9 cellular contexts compared by ENCODE assay signal in the genomic region with DNA sequence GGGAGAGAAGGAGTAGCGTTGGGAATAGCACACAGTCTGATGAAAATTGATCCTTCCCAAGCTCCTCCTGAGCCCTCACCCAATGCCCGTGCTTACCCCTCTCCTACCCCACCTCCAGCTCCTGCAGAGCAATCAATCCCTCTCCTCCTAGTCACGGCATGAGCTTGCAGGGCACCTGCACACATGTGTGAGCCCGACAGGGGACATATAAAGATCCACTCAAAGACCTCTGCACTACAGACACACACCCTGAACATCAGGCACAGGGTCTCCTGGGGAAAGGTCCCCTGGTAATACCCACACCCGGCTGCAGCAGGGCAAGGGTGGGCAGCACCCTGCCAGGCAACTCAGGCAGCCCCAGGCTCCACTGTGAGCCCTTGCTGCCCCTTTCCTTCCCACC. TPM values are rescaled to one million over a fixed set of nuclear protein-coding genes. Genes with fewer than 3 reads are reported as not detected.
"Had no signal": no experiment of that assay in that cellular context is flagged by ENCODE, and none has a peak within 500 bp of the region (broad histone marks: within the 10 kb centered on the region; RNA-seq: fewer than 3 reads in every experiment).

No MANE protein-coding gene starts in this region.

- H3K27ac ChIP-seq: GM23248, HL-60 had no signal

- H3K4me3 ChIP-seq: GM23248, K562 had no signal

- DNase-seq: GM23248, GOT3, H9, HCEC 1CT, HFFc6, IMR-90 had no signal

- H2AFZ ChIP-seq: GM23248 had no signal

- H3K9ac ChIP-seq: GM23248 had no signal

- FAIRE-seq: H54, K562 had no signal

RNA-seq across cellular contexts. Expression of a gene that starts 0.4 kb away (rescaled TPM):
- total RNA-seq: GM23248, H9, HFFc6, IMR-90, K562 had no signal
- polyA plus RNA-seq: GM23248, IMR-90, K562 had no signal

RNA-seq across cellular contexts. Expression of a gene that starts 35.4 kb away (rescaled TPM):
- total RNA-seq: GM23248, H9, IMR-90, K562 had no signal
- polyA plus RNA-seq: GM23248, K562 had no signal

RNA-seq across cellular contexts. Expression of a gene that starts 37.9 kb away (rescaled TPM):
- total RNA-seq: GM23248 had no signal

RNA-seq across cellular contexts. Expression of a gene that starts 59.9 kb away (rescaled TPM):
- total RNA-seq: GM23248, H9, HFFc6, IMR-90, K562 had no signal
- polyA plus RNA-seq: GM23248, IMR-90, K562 had no signal
